In the genomic region with DNA sequence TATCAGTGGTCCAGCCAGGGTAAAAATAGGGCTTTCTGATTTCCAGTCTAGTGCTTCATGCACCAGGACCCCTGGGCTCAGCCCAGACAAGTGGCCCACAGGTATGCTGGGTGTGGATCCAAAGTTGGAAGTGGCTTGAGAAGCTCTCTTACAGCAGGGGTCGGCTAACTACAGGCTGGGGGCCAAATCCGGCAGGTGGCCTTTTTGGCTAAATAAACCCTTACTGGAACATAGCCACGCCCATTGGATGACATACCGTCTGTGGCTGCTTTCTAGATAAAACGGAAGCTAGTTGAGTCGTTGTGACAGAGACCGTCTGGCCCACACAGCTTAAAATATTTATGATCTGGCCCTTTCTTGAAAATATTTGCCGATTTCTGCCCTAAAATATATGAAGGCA, we compare ENCODE assay signal across 10 cellular contexts.
A peak's percentile ranks its signal among the peaks of the same experiment; 100 is the strongest.
DNase-seq lines count a peak whose midpoint lies in the region; ATAC-seq, FAIRE-seq and TF ChIP-seq lines count a peak whose summit lies in the region.
"Had no signal": no experiment of that assay in that cellular context is flagged by ENCODE, and none has a peak within 500 bp of the region (broad histone marks: within the 10 kb centered on the region; RNA-seq: fewer than 3 reads in every experiment).

No MANE protein-coding gene starts in this region.

- peak; percentile 16 for DNase-seq in NCI-H82 treated with DMSO at 0.1 percent for 48 hours (lab: John Stamatoyannopoulos, UW; ENCODE audit: unreplicated experiment)
- DNase-seq in cardiac fibroblast (ENCODE audit: low read depth in 2 of 2), result peak; percentile 10 to 37
- DNase-seq in urothelium cell line (ENCODE audit: low spot score), result no peak
- DNase-seq in NCI-H1436 treated with DMSO at 0.1 percent for 48 hours (lab: John Stamatoyannopoulos, UW), result no peak
- no peak for DNase-seq in 8988T
- DNase-seq: dermis blood vessel endothelial cell, psoas muscle had no signal

- H3K9me3 ChIP-seq in BLaER1 (no peaks in the 10 kb centered on the region), HEK293 (ENCODE audit: control insufficient read depth, insufficient read depth, low read depth, low read length) (no peaks in the 10 kb centered on the region)
- H3K9me3 ChIP-seq: psoas muscle had no signal

- POLR2A ChIA-PET in HEK293 (lab: Yijun Ruan, JAX), result interaction anchor here (0.6 kb wide), 2 partner anchors 9 to 212 kb away, joined by 3 to 4 read pairs; no protein-coding TSS in a partner anchor

- H3K27ac ChIP-seq in BLaER1, result no peak overlapping the region
- H3K27ac ChIP-seq in HEK293 (ENCODE audit: extremely low read depth, low read depth, low read length), result no peak overlapping the region
- H3K27ac ChIP-seq: psoas muscle had no signal

- ATAC-seq in HG03039 (IDR thresholded peaks at IDR 0.05; ENCODE audit: unreplicated experiment), result no peak
- ATAC-seq: psoas muscle had no signal

- H3K9ac ChIP-seq in BLaER1, result no peak overlapping the region

- H3K4me3 ChIP-seq in BLaER1 (no peak overlapping the region), HEK293 (ENCODE audit: low read depth, low read length) (no peak overlapping the region), cardiac fibroblast (replicated peaks in 1 of 2; ENCODE audit: low read depth in 2 of 2, low read length in 2 of 2) (no peak overlapping the region)
- H3K4me3 ChIP-seq: psoas muscle had no signal

- H3K4me2 ChIP-seq in BLaER1, result peak overlapping the region; percentile 55

- no peak for TF ChIP-seq CTCF in HEK293 (tag by site-specific recombination; IDR thresholded peaks at IDR 0.05)
- TF ChIP-seq CTCF in cardiac fibroblast (IDR thresholded peaks at IDR 0.05; ENCODE audit: low read depth, low read length), result no peak

- H4K20me1 ChIP-seq in BLaER1, result no peaks in the 10 kb centered on the region

- no peaks in the 10 kb centered on the region for H3K27me3 ChIP-seq in BLaER1

- no peak for FAIRE-seq in urothelium cell line (lab: Jason Lieb, UNC)

- peaks cover 10% of the 10 kb centered on the region; the same call in 1 of the 2 replicates for H3K36me3 ChIP-seq in BLaER1
- H3K36me3 ChIP-seq in HEK293 (ENCODE audit: control insufficient read depth in 2 of 2, insufficient read depth in 1 of 2, low read length in 2 of 2), result peaks cover 0 to 2% of the 10 kb centered on the region in 2 experiments; a peak in 1 of 3 replicates

- peaks cover 28% of the 10 kb centered on the region for H3K4me1 ChIP-seq in BLaER1
- H3K4me1 ChIP-seq in HEK293 (ENCODE audit: control insufficient read depth, insufficient read depth, low read length), result peaks cover 6% of the 10 kb centered on the region
- H3K4me1 ChIP-seq: psoas muscle had no signal

- CTCF ChIA-PET in HEK293 (lab: Yijun Ruan, JAX), result interaction anchor here (0.6 to 4.0 kb wide), 23 partner anchors 10 to 1819 kb away, joined by 3 to 45 read pairs (median 8); partner anchors contain the start of gene SDK2

TF ChIP-seq in HEK293, 187 proteins besides CTCF, POLR2A, EP300 and RAD21:
- TF ChIP-seq SCRT2 (tag by site-specific recombination; IDR thresholded peaks at IDR 0.05) (0 out of 2 replicates have a peak, but pooled peaks have one; percentile 24), ZNF341 (tag by site-specific recombination; IDR thresholded peaks at IDR 0.05; ENCODE audit: low read depth) (no peak), KLF9 (tag by site-specific recombination; IDR thresholded peaks at IDR 0.05; ENCODE audit: low read depth) (peak; percentile 13; the same call in 1 of the 2 replicates), BCL6B (tag by site-specific recombination; IDR thresholded peaks at IDR 0.05) (peak; percentile 77)

Comparison
In these comparisons a context has a peak if more than half of its experiments do, and no peak if none do; other contexts are left out.
1. DNase-seq: peak in NCI-H82 treated with DMSO at 0.1 percent for 48 hours (single experiment) and cardiac fibroblast (2 of 2); none in urothelium cell line (single experiment), NCI-H1436 treated with DMSO at 0.1 percent for 48 hours (single experiment) and 8988T (single experiment).